22 cellular contexts compared by ENCODE assay signal in genomic region chr17:41621916-41622315, GRCh38. TPM values are rescaled to one million over a fixed set of nuclear protein-coding genes. Genes with fewer than 3 reads are reported as not detected.
"Had no signal": no experiment of that assay in that cellular context is flagged by ENCODE, and none has a peak within 500 bp of the region (broad histone marks: within the 10 kb centered on the region; RNA-seq: fewer than 3 reads in every experiment).

No MANE protein-coding gene starts in this region.

- DNase-seq: activated CD4-positive, alpha-beta memory T cell treated with anti-CD3 and anti-CD28 coated beads for 36 hours; activated CD4-positive, alpha-beta T cell treated with anti-CD3 and anti-CD28 coated beads for 36 hours; activated CD8-positive, alpha-beta memory T cell treated with anti-CD3 and anti-CD28 coated beads, Interleukin-2, amount 10 ng/mL, durations not matched to agents 7 days and 5 days; activated naive CD4-positive, alpha-beta T cell treated with anti-CD3 and anti-CD28 coated beads for 36 hours; brain microvascular endothelial cell; effector CD8-positive, alpha-beta T cell; foreskin fibroblast; left cardiac atrium; mesendoderm; stimulated activated CD4-positive, alpha-beta T cell treated with anti-CD3 and anti-CD28 coated beads, Interleukin-15, amount 100 ng/mL, for 24 hours; stimulated activated CD4-positive, alpha-beta T cell treated with anti-CD3 and anti-CD28 coated beads, Interleukin-2, amount 100 ng/mL, for 48 hours; SW 1271; T-helper 2 cell had no signal

- H3K4me3 Mint-ChIP-seq: activated CD4-positive, alpha-beta memory T cell treated with anti-CD3 and anti-CD28 coated beads for 36 hours; activated CD4-positive, alpha-beta T cell treated with anti-CD3 and anti-CD28 coated beads for 36 hours; activated CD8-positive, alpha-beta memory T cell treated with anti-CD3 and anti-CD28 coated beads, Interleukin-2, amount 10 ng/mL, durations not matched to agents 7 days and 5 days; activated naive CD4-positive, alpha-beta T cell treated with anti-CD3 and anti-CD28 coated beads for 36 hours; natural killer cell treated with Interleukin-12 subunit alpha and Interleukin-12 subunit beta and Interleukin-15 and Interleukin-18, amount 100 ng/mL, for 72 hours; stimulated activated naive CD8-positive, alpha-beta T cell treated with anti-CD3 and anti-CD28 coated beads, Interleukin-15, Interleukin-2, amounts not matched to agents 100 ng/mL and 50 ng/mL, for 24 hours had no signal

- H3K27ac ChIP-seq: brain microvascular endothelial cell, hepatocyte, upper lobe of right lung had no signal

- H3K36me3 ChIP-seq: brain microvascular endothelial cell, upper lobe of right lung had no signal

- H3K27me3 ChIP-seq: brain microvascular endothelial cell, hepatocyte, upper lobe of right lung had no signal

- H3K27me3 Mint-ChIP-seq: activated CD4-positive, alpha-beta T cell treated with anti-CD3 and anti-CD28 coated beads for 36 hours; activated CD8-positive, alpha-beta memory T cell treated with anti-CD3 and anti-CD28 coated beads, Interleukin-2, amount 10 ng/mL, durations not matched to agents 7 days and 5 days; stimulated activated naive CD8-positive, alpha-beta T cell treated with anti-CD3 and anti-CD28 coated beads, Interleukin-15, Interleukin-2, amounts not matched to agents 100 ng/mL and 50 ng/mL, for 24 hours had no signal

- H3K9me3 Mint-ChIP-seq: activated CD4-positive, alpha-beta memory T cell treated with anti-CD3 and anti-CD28 coated beads for 36 hours; activated naive CD4-positive, alpha-beta T cell treated with anti-CD3 and anti-CD28 coated beads for 36 hours; natural killer cell treated with Interleukin-12 subunit alpha and Interleukin-12 subunit beta and Interleukin-15 and Interleukin-18, amount 100 ng/mL, for 72 hours; stimulated activated naive CD8-positive, alpha-beta T cell treated with anti-CD3 and anti-CD28 coated beads, Interleukin-15, Interleukin-2, amounts not matched to agents 100 ng/mL and 50 ng/mL, for 24 hours had no signal

- H3K4me1 ChIP-seq: upper lobe of right lung had no signal

- H3K36me3 Mint-ChIP-seq: activated CD4-positive, alpha-beta memory T cell treated with anti-CD3 and anti-CD28 coated beads for 36 hours; activated CD8-positive, alpha-beta memory T cell treated with anti-CD3 and anti-CD28 coated beads, Interleukin-2, amount 10 ng/mL, durations not matched to agents 7 days and 5 days; natural killer cell treated with Interleukin-12 subunit alpha and Interleukin-12 subunit beta and Interleukin-15 and Interleukin-18, amount 100 ng/mL, for 72 hours had no signal

- H3K9me3 ChIP-seq: upper lobe of right lung had no signal

- H3K27ac Mint-ChIP-seq: activated CD4-positive, alpha-beta memory T cell treated with anti-CD3 and anti-CD28 coated beads for 36 hours; activated CD4-positive, alpha-beta T cell treated with anti-CD3 and anti-CD28 coated beads for 36 hours; activated CD8-positive, alpha-beta memory T cell treated with anti-CD3 and anti-CD28 coated beads, Interleukin-2, amount 10 ng/mL, durations not matched to agents 7 days and 5 days; activated naive CD4-positive, alpha-beta T cell treated with anti-CD3 and anti-CD28 coated beads for 36 hours; natural killer cell treated with Interleukin-12 subunit alpha and Interleukin-12 subunit beta and Interleukin-15 and Interleukin-18, amount 100 ng/mL, for 72 hours; progenitor cell of endocrine pancreas; stimulated activated naive CD8-positive, alpha-beta T cell treated with anti-CD3 and anti-CD28 coated beads, Interleukin-15, Interleukin-2, amounts not matched to agents 100 ng/mL and 50 ng/mL, for 24 hours had no signal

- H3K4me3 ChIP-seq: hepatocyte, upper lobe of right lung had no signal

- H3K4me1 Mint-ChIP-seq: activated CD4-positive, alpha-beta T cell treated with anti-CD3 and anti-CD28 coated beads for 36 hours; activated CD8-positive, alpha-beta memory T cell treated with anti-CD3 and anti-CD28 coated beads, Interleukin-2, amount 10 ng/mL, durations not matched to agents 7 days and 5 days had no signal

RNA-seq across cellular contexts. Expression of gene KRT17, which starts 2.5 kb away (rescaled TPM):
- total RNA-seq: activated CD4-positive, alpha-beta memory T cell treated with anti-CD3 and anti-CD28 coated beads for 36 hours; activated CD4-positive, alpha-beta T cell treated with anti-CD3 and anti-CD28 coated beads for 36 hours; activated naive CD4-positive, alpha-beta T cell treated with anti-CD3 and anti-CD28 coated beads for 36 hours; left cardiac atrium; natural killer cell treated with Interleukin-12 subunit alpha and Interleukin-12 subunit beta and Interleukin-15 and Interleukin-18, amount 100 ng/mL, for 72 hours had no signal

RNA-seq across cellular contexts. Expression of gene KRT16, which starts 9.3 kb away (rescaled TPM):
- total RNA-seq: activated CD4-positive, alpha-beta memory T cell treated with anti-CD3 and anti-CD28 coated beads for 36 hours; activated CD4-positive, alpha-beta T cell treated with anti-CD3 and anti-CD28 coated beads for 36 hours; activated CD8-positive, alpha-beta memory T cell treated with anti-CD3 and anti-CD28 coated beads, Interleukin-2, amount 10 ng/mL, durations not matched to agents 7 days and 5 days; activated naive CD4-positive, alpha-beta T cell treated with anti-CD3 and anti-CD28 coated beads for 36 hours; endothelial cell of umbilical vein; glomerular endothelial cell; natural killer cell treated with Interleukin-12 subunit alpha and Interleukin-12 subunit beta and Interleukin-15 and Interleukin-18, amount 100 ng/mL, for 72 hours; progenitor cell of endocrine pancreas; upper lobe of right lung had no signal
- polyA plus RNA-seq: endothelial cell of umbilical vein had no signal

RNA-seq across cellular contexts. Expression of gene KRT14, which starts 35.2 kb away (rescaled TPM):
- total RNA-seq: activated CD4-positive, alpha-beta memory T cell treated with anti-CD3 and anti-CD28 coated beads for 36 hours; activated CD4-positive, alpha-beta T cell treated with anti-CD3 and anti-CD28 coated beads for 36 hours; activated CD8-positive, alpha-beta memory T cell treated with anti-CD3 and anti-CD28 coated beads, Interleukin-2, amount 10 ng/mL, durations not matched to agents 7 days and 5 days; activated naive CD4-positive, alpha-beta T cell treated with anti-CD3 and anti-CD28 coated beads for 36 hours; glomerular endothelial cell; natural killer cell treated with Interleukin-12 subunit alpha and Interleukin-12 subunit beta and Interleukin-15 and Interleukin-18, amount 100 ng/mL, for 72 hours; progenitor cell of endocrine pancreas; upper lobe of right lung had no signal

RNA-seq across cellular contexts. Expression of gene KRT9, which starts 50.1 kb away (rescaled TPM):
- total RNA-seq: activated CD4-positive, alpha-beta memory T cell treated with anti-CD3 and anti-CD28 coated beads for 36 hours; activated CD4-positive, alpha-beta T cell treated with anti-CD3 and anti-CD28 coated beads for 36 hours; activated CD8-positive, alpha-beta memory T cell treated with anti-CD3 and anti-CD28 coated beads, Interleukin-2, amount 10 ng/mL, durations not matched to agents 7 days and 5 days; activated naive CD4-positive, alpha-beta T cell treated with anti-CD3 and anti-CD28 coated beads for 36 hours; aorta; endothelial cell of umbilical vein; glomerular endothelial cell; hepatocyte; left cardiac atrium; natural killer cell treated with Interleukin-12 subunit alpha and Interleukin-12 subunit beta and Interleukin-15 and Interleukin-18, amount 100 ng/mL, for 72 hours; omental fat pad; progenitor cell of endocrine pancreas; upper lobe of right lung had no signal
- polyA plus RNA-seq: endothelial cell of umbilical vein, hepatocyte had no signal
